Comparison of ENCODE assay signal across 8 cellular contexts in genomic region chr1:212760126-212760823, GRCh38. TPM values are rescaled to one million over a fixed set of nuclear protein-coding genes. Genes with fewer than 3 reads are reported as not detected.
DNase-seq lines count a peak whose midpoint lies in the region; ATAC-seq, FAIRE-seq and TF ChIP-seq lines count a peak whose summit lies in the region.

No MANE protein-coding gene starts in this region.

- TF ChIP-seq CTCF in Loucy (conservative IDR thresholded peaks at IDR 0.05; ENCODE audit: low read length): peak; percentile 72
- TF ChIP-seq CTCF in ascending aorta (IDR thresholded peaks at IDR 0.05): no peak

- H3K4me1 Mint-ChIP-seq in stimulated activated memory B cell treated with anti-CD40 and anti-IgM and Interleukin-4, amounts not matched to agents 10 μg/mL and 1 μg/mL and 100 μg/mL, for 72 hours: peaks cover 39% of the 10 kb centered on the region

- intact Hi-C loops in ascending aorta (cut with DNase I): no loop called here

- no peak overlapping the region for H3K9ac ChIP-seq in Loucy (ENCODE audit: low read depth, low read length, poor library complexity, severe bottlenecking)

- no peak overlapping the region for H3K4me3 ChIP-seq in Loucy (ENCODE audit: low read length, poor library complexity, severe bottlenecking)
- no peak overlapping the region for H3K4me3 ChIP-seq in ascending aorta

- H3K4me1 ChIP-seq in Loucy (ENCODE audit: insufficient read depth, low read length, poor library complexity, severe bottlenecking): no peaks in the 10 kb centered on the region
- H3K4me1 ChIP-seq in ascending aorta: no peaks in the 10 kb centered on the region

- H3K4me3 Mint-ChIP-seq in stimulated activated memory B cell treated with anti-CD40 and anti-IgM and Interleukin-4, amounts not matched to agents 10 μg/mL and 1 μg/mL and 100 μg/mL, for 72 hours: no peak overlapping the region

- no peaks in the 10 kb centered on the region for H3K9me2 ChIP-seq in Loucy (replicated peaks; ENCODE audit: low read depth, low read length)

- H3K36me3 ChIP-seq in Loucy (ENCODE audit: insufficient read depth, low read length) (peaks cover 17% of the 10 kb centered on the region; the same call in 1 of the 2 replicates), ascending aorta (peaks cover 4 to 6% of the 10 kb centered on the region in 2 donors)

- TF ChIP-seq POLR2A in GM12891 (IDR thresholded peaks at IDR 0.05; ENCODE audit: low read depth, low read length): no peak

- peak; percentile 75 for ATAC-seq in stimulated activated memory B cell treated with anti-CD40 and anti-IgM and Interleukin-4, amounts not matched to agents 10 μg/mL and 1 μg/mL and 100 μg/mL, for 72 hours
- ATAC-seq in GM21576 (IDR thresholded peaks at IDR 0.05; ENCODE audit: unreplicated experiment) (no peak), GM21367 (IDR thresholded peaks at IDR 0.05; ENCODE audit: unreplicated experiment) (no peak)

- H3F3A ChIP-seq in Loucy (ENCODE audit: low read depth): no peaks in the 10 kb centered on the region; the same call in 1 of the 2 replicates

- no peak overlapping the region for H3K27ac ChIP-seq in ascending aorta

- H3K27me3 ChIP-seq in Loucy (ENCODE audit: insufficient read depth, low read length, poor library complexity, severe bottlenecking) (no peaks in the 10 kb centered on the region), ascending aorta (no peaks in the 10 kb centered on the region)

- H3K9me3 ChIP-seq in Loucy (ENCODE audit: insufficient read depth, low read depth, low read length): no peaks in the 10 kb centered on the region
- no peaks in the 10 kb centered on the region for H3K9me3 ChIP-seq in ascending aorta

- H3K27me3 Mint-ChIP-seq in stimulated activated memory B cell treated with anti-CD40 and anti-IgM and Interleukin-4, amounts not matched to agents 10 μg/mL and 1 μg/mL and 100 μg/mL, for 72 hours: no peaks in the 10 kb centered on the region

- H3K27ac Mint-ChIP-seq in stimulated activated memory B cell treated with anti-CD40 and anti-IgM and Interleukin-4, amounts not matched to agents 10 μg/mL and 1 μg/mL and 100 μg/mL, for 72 hours: no peak overlapping the region

- no peak overlapping the region for H2AFZ ChIP-seq in Loucy (ENCODE audit: low read length)

- no peaks in the 10 kb centered on the region for H3K9me3 Mint-ChIP-seq in stimulated activated memory B cell treated with anti-CD40 and anti-IgM and Interleukin-4, amounts not matched to agents 10 μg/mL and 1 μg/mL and 100 μg/mL, for 72 hours

- DNase-seq in GM12891 (ENCODE audit: insufficient read length, low spot score): no peak
- peak; percentile 39 for DNase-seq in activated T-cell treated with anti-CD3 and anti-CD28 coated beads for 1 hour (ENCODE audit: low read depth)
- peak; percentile 22 for DNase-seq in iPS DF 4.7 (ENCODE audit: extremely low read depth, low spot score)
- no peak for DNase-seq in ascending aorta (ENCODE audit: low spot score in 2 of 2)

- H3K4me2 ChIP-seq in Loucy (ENCODE audit: low read depth, low read length, poor library complexity, severe bottlenecking): no peak overlapping the region

- peak; percentile 9 for FAIRE-seq in GM12891 (lab: Jason Lieb, UNC)

- peaks cover 68% of the 10 kb centered on the region for H3K79me2 ChIP-seq in Loucy (ENCODE audit: insufficient read depth, low read length)

- H3K36me3 Mint-ChIP-seq in stimulated activated memory B cell treated with anti-CD40 and anti-IgM and Interleukin-4, amounts not matched to agents 10 μg/mL and 1 μg/mL and 100 μg/mL, for 72 hours: peaks cover 45% of the 10 kb centered on the region

- H4K20me1 ChIP-seq in Loucy (ENCODE audit: insufficient read depth, low read length, poor library complexity, severe bottlenecking): no peaks in the 10 kb centered on the region

TF ChIP-seq in GM12891, 5 proteins besides CTCF, POLR2A, EP300 and RAD21:
- TF ChIP-seq SPI1 (IDR thresholded peaks at IDR 0.05; ENCODE audit: low read depth, low read length) (no peak), PAX5 (IDR thresholded peaks at IDR 0.05; ENCODE audit: insufficient read depth, low read length, severe bottlenecking) (no peak), POU2F2 (IDR thresholded peaks at IDR 0.05; ENCODE audit: low read depth, low read length) (no peak), TAF1 (IDR thresholded peaks at IDR 0.05; ENCODE audit: low read depth, low read length) (no peak), POLR2AphosphoS5 (IDR thresholded peaks at IDR 0.05; ENCODE audit: low read depth, low read length) (no peak)

RNA-seq across cellular contexts. Expression of gene NSL1, which starts 31.3 kb away (rescaled TPM):
- 20.4 TPM for polyA plus RNA-seq in GM12891 (2012; ENCODE audit: low read depth, missing spikeins)
- total RNA-seq in ascending aorta: 69.1 TPM

RNA-seq across cellular contexts. Expression of gene TATDN3, which starts 31.4 kb away (rescaled TPM):
- polyA plus RNA-seq in GM12891 (2012; ENCODE audit: low read depth, missing spikeins): 11.1 TPM
- 2.7 TPM for total RNA-seq in ascending aorta

Comparison
In these comparisons a context has a peak if more than half of its experiments do, and no peak if none do; other contexts are left out.
1. DNase-seq: peak in activated T-cell treated with anti-CD3 and anti-CD28 coated beads for 1 hour (single experiment) and iPS DF 4.7 (single experiment); none in GM12891 (single experiment) and ascending aorta (0 of 2).